ENCODE assay signal across 22 cellular contexts in the genomic region with DNA sequence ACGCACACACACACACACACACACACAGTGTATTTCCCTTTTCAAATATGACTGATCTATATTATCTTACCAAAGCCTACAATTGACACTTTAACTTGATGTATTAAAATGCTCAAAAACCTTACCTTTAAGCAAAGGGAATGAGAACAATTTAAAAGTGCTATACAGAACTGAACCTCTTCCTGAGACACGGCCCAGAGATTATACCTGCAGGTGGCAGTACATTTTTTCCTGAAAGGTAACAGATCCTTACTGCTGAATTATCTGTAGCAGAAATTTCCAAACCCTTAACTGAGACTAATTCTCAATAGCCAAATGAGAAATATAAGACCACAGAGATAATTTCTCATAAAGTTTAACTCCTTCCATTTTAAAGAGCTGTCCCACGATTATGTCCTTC.
DNase-seq lines count a peak whose midpoint lies in the region; ATAC-seq and TF ChIP-seq lines count a peak whose summit lies in the region.
"Had no signal": no experiment of that assay in that cellular context is flagged by ENCODE, and none has a peak within 500 bp of the region (broad histone marks: within the 10 kb centered on the region; RNA-seq: fewer than 3 reads in every experiment).

No MANE protein-coding gene starts in this region.

- no peaks in the 10 kb centered on the region for H4K20me1 ChIP-seq in BLaER1

- DNase-seq in HT-29 (ENCODE audit: low spot score), result peak; percentile 30
- no peak for DNase-seq in WERI-Rb-1
- DNase-seq in nephron progenitor cell, result no peak
- no peak for DNase-seq in stimulated activated naive CD8-positive, alpha-beta T cell treated with anti-CD3 and anti-CD28 coated beads, Interleukin-15, Interleukin-2, amounts not matched to agents 100 U/mL and 50 U/mL, for 24 hours
- DNase-seq in activated naive CD4-positive, alpha-beta T cell (lab: John Stamatoyannopoulos, UW), result no peak
- DNase-seq in HPDE6-E6E7 (ENCODE audit: extremely low spot score), result no peak
- DNase-seq: activated CD4-positive, alpha-beta T cell treated with anti-CD3 and anti-CD28 coated beads, Interleukin-2, amount 50 U/mL, for 48 hours; activated gamma-delta T cell treated with Interleukin-2 at 50 U/mL for 16 hours; activated T-cell treated with anti-CD3 and anti-CD28 coated beads for 4 hours; amniotic stem cell; left ventricle myocardium inferior; NCI-H2029; NCI-H446 treated with DMSO at 0.1 percent for 48 hours; SHP77; stimulated activated CD4-positive, alpha-beta T cell treated with anti-CD3 and anti-CD28 coated beads, Interleukin-1b, Interleukin-23, amount 100 ng/mL, for 48 hours; stimulated activated naive CD8-positive, alpha-beta T cell treated with anti-CD3 and anti-CD28 coated beads, Interleukin-15, amount 100 ng/mL, for 72 hours; T-helper 17 cell; upper lobe of left lung had no signal

- H3K4me1 Mint-ChIP-seq in nephron progenitor cell, result peaks cover 49% of the 10 kb centered on the region
- H3K4me1 Mint-ChIP-seq: B cell; central memory CD8-positive, alpha-beta T cell; IgD-negative memory B cell; stimulated activated naive CD8-positive, alpha-beta T cell treated with anti-CD3 and anti-CD28 coated beads, Interleukin-15, amount 100 ng/mL, for 72 hours; T-helper 17 cell had no signal

- peaks cover 13% of the 10 kb centered on the region for H3K36me3 Mint-ChIP-seq in nephron progenitor cell (ENCODE audit: low read depth)
- H3K36me3 Mint-ChIP-seq: IgD-negative memory B cell had no signal

- no peaks in the 10 kb centered on the region for H3K9me3 Mint-ChIP-seq in nephron progenitor cell
- H3K9me3 Mint-ChIP-seq: central memory CD8-positive, alpha-beta T cell; stimulated activated naive CD8-positive, alpha-beta T cell treated with anti-CD3 and anti-CD28 coated beads, Interleukin-15, amount 100 ng/mL, for 72 hours had no signal

- peak overlapping the region; percentile 71 for H3K4me2 ChIP-seq in BLaER1

- H3K27me3 ChIP-seq in BLaER1, result no peaks in the 10 kb centered on the region
- no peaks in the 10 kb centered on the region for H3K27me3 ChIP-seq in WERI-Rb-1 (ENCODE audit: insufficient read depth, low read depth, severe bottlenecking)
- H3K27me3 ChIP-seq: upper lobe of left lung had no signal

- H3K4me1 ChIP-seq in BLaER1, result peaks cover 40% of the 10 kb centered on the region
- H3K4me1 ChIP-seq: left ventricle myocardium inferior had no signal

- H3K9me3 ChIP-seq in BLaER1 (no peaks in the 10 kb centered on the region), WERI-Rb-1 (ENCODE audit: severe bottlenecking) (no peaks in the 10 kb centered on the region)
- H3K9me3 ChIP-seq: left ventricle myocardium inferior, upper lobe of left lung had no signal

- no peak overlapping the region for H3K9ac ChIP-seq in BLaER1

- no peaks in the 10 kb centered on the region for H3K27me3 Mint-ChIP-seq in nephron progenitor cell (ENCODE audit: low read depth, poor library complexity)
- H3K27me3 Mint-ChIP-seq: central memory CD8-positive, alpha-beta T cell; IgD-negative memory B cell had no signal

- H3K27ac ChIP-seq in BLaER1 (0 out of 2 replicates have a peak overlapping the region, but pooled peaks have one; percentile 46), WERI-Rb-1 (no peak overlapping the region)
- H3K27ac ChIP-seq: left ventricle myocardium inferior, upper lobe of left lung had no signal

- H3K4me3 Mint-ChIP-seq in nephron progenitor cell, result no peak overlapping the region
- H3K4me3 Mint-ChIP-seq: B cell; central memory CD8-positive, alpha-beta T cell; IgD-negative memory B cell; stimulated activated naive CD8-positive, alpha-beta T cell treated with anti-CD3 and anti-CD28 coated beads, Interleukin-15, amount 100 ng/mL, for 72 hours; T-helper 17 cell had no signal

- ATAC-seq in stimulated activated naive CD8-positive, alpha-beta T cell treated with anti-CD3 and anti-CD28 coated beads, Interleukin-15, Interleukin-2, amounts not matched to agents 100 U/mL and 50 U/mL, for 24 hours, result no peak
- ATAC-seq: stimulated activated naive CD8-positive, alpha-beta T cell treated with anti-CD3 and anti-CD28 coated beads, Interleukin-15, amount 100 ng/mL, for 72 hours; T-helper 17 cell had no signal

- peak; percentile 22; the same call in 1 of the 2 replicates for TF ChIP-seq CTCF in WERI-Rb-1 (IDR thresholded peaks at IDR 0.05; ENCODE audit: low read depth, low read length)
- TF ChIP-seq CTCF in nephron progenitor cell (IDR thresholded peaks at IDR 0.05), result no peak

- H3K36me3 ChIP-seq in BLaER1 (no peaks in the 10 kb centered on the region), WERI-Rb-1 (peaks cover 6% of the 10 kb centered on the region; the same call in 1 of the 2 replicates)
- H3K36me3 ChIP-seq: left ventricle myocardium inferior, upper lobe of left lung had no signal

- H3K4me3 ChIP-seq in BLaER1, result no peak overlapping the region
- H3K4me3 ChIP-seq in WERI-Rb-1 (ENCODE audit: low read depth, low read length), result no peak overlapping the region
- H3K4me3 ChIP-seq: left ventricle myocardium inferior, upper lobe of left lung had no signal

- peak overlapping the region; percentile 53 for H3K27ac Mint-ChIP-seq in nephron progenitor cell
- H3K27ac Mint-ChIP-seq: B cell; IgD-negative memory B cell; stimulated activated naive CD8-positive, alpha-beta T cell treated with anti-CD3 and anti-CD28 coated beads, Interleukin-15, amount 100 ng/mL, for 72 hours; T-helper 17 cell had no signal
